1 cellular context compared by ENCODE assay signal in the genomic region with DNA sequence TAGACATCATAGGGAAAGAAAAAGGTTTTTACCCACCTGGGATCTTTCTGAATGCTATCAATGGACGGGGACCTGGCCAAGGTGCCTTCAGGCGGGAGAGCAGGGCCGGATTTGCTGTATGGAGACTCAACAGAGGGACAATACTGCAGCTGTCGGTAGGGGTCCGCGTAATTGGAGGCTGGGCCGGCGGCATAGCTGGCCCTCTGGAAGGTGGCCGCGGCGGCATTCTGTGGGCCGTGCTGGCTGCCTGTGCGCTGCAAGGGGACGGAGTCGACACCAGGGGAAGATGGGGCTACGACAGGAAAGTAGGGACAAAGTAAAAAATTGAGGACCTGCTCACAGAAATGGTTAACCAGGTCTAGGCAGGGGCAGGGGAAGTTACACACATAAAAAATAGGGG.
A peak's percentile ranks its signal among the peaks of the same experiment; 100 is the strongest.
TF ChIP-seq lines count a peak whose summit lies in the region.

No MANE protein-coding gene starts in this region.

TF ChIP-seq in GM23338, 12 proteins besides CTCF, POLR2A, EP300 and RAD21 (continued from another document):
- TF ChIP-seq, protein P1, sequence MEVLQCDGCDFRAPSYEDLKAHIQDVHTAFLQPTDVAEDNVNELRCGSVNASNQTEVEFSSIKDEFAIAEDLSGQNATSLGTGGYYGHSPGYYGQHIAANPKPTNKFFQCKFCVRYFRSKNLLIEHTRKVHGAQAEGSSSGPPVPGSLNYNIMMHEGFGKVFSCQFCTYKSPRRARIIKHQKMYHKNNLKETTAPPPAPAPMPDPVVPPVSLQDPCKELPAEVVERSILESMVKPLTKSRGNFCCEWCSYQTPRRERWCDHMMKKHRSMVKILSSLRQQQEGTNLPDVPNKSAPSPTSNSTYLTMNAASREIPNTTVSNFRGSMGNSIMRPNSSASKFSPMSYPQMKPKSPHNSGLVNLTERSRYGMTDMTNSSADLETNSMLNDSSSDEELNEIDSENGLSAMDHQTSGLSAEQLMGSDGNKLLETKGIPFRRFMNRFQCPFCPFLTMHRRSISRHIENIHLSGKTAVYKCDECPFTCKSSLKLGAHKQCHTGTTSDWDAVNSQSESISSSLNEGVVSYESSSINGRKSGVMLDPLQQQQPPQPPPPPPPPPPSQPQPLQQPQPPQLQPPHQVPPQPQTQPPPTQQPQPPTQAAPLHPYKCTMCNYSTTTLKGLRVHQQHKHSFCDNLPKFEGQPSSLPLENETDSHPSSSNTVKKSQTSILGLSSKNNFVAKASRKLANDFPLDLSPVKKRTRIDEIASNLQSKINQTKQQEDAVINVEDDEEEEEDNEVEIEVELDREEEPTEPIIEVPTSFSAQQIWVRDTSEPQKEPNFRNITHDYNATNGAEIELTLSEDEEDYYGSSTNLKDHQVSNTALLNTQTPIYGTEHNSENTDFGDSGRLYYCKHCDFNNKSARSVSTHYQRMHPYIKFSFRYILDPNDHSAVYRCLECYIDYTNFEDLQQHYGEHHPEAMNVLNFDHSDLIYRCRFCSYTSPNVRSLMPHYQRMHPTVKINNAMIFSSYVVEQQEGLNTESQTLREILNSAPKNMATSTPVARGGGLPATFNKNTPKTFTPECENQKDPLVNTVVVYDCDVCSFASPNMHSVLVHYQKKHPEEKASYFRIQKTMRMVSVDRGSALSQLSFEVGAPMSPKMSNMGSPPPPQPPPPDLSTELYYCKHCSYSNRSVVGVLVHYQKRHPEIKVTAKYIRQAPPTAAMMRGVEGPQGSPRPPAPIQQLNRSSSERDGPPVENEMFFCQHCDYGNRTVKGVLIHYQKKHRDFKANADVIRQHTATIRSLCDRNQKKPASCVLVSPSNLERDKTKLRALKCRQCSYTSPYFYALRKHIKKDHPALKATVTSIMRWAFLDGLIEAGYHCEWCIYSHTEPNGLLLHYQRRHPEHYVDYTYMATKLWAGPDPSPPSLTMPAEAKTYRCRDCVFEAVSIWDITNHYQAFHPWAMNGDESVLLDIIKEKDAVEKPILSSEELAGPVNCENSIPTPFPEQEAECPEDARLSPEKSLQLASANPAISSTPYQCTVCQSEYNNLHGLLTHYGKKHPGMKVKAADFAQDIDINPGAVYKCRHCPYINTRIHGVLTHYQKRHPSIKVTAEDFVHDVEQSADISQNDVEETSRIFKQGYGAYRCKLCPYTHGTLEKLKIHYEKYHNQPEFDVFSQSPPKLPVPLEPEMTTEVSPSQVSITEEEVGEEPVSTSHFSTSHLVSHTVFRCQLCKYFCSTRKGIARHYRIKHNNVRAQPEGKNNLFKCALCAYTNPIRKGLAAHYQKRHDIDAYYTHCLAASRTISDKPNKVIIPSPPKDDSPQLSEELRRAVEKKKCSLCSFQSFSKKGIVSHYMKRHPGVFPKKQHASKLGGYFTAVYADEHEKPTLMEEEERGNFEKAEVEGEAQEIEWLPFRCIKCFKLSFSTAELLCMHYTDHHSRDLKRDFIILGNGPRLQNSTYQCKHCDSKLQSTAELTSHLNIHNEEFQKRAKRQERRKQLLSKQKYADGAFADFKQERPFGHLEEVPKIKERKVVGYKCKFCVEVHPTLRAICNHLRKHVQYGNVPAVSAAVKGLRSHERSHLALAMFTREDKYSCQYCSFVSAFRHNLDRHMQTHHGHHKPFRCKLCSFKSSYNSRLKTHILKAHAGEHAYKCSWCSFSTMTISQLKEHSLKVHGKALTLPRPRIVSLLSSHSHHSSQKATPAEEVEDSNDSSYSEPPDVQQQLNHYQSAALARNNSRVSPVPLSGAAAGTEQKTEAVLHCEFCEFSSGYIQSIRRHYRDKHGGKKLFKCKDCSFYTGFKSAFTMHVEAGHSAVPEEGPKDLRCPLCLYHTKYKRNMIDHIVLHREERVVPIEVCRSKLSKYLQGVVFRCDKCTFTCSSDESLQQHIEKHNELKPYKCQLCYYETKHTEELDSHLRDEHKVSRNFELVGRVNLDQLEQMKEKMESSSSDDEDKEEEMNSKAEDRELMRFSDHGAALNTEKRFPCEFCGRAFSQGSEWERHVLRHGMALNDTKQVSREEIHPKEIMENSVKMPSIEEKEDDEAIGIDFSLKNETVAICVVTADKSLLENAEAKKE (CRISPR knock-in tag; IDR thresholded peaks at IDR 0.05): peak; percentile 17; the same call in 1 of the 2 replicates
- TF ChIP-seq EZH2phosphoT487 (IDR thresholded peaks at IDR 0.05; ENCODE audit: unreplicated experiment): no peak
